9 cellular contexts compared by ENCODE assay signal in genomic region chr1:151347523-151348246, GRCh38. TPM values are rescaled to one million over a fixed set of nuclear protein-coding genes. Genes with fewer than 3 reads are reported as not detected.
DNase-seq lines count a peak whose midpoint lies in the region; ATAC-seq and TF ChIP-seq lines count a peak whose summit lies in the region.
"Had no signal": no experiment of that assay in that cellular context is flagged by ENCODE, and none has a peak within 500 bp of the region (broad histone marks: within the 10 kb centered on the region; RNA-seq: fewer than 3 reads in every experiment).

No MANE protein-coding gene starts in this region.

- H3K79me2 ChIP-seq in Karpas-422 (ENCODE audit: low read length): peaks cover 16% of the 10 kb centered on the region

- H3K4me3 ChIP-seq in Karpas-422 (ENCODE audit: low read length) (peak overlapping the region; percentile 71), dorsolateral prefrontal cortex (peak overlapping the region; percentile 55 to 95 (median 76)), neutrophil (ENCODE audit: low read depth in 1 of 2, low read length in 1 of 2) (peak overlapping the region; percentile 75 to 90)

- H2AFZ ChIP-seq in Karpas-422 (ENCODE audit: low read length): peak overlapping the region; percentile 35

- H3K27ac ChIP-seq in Karpas-422 (ENCODE audit: low read length): peak overlapping the region; percentile 94
- peak overlapping the region in 35 of 59 donors; percentile 13 to 96 (median 83) for H3K27ac ChIP-seq in dorsolateral prefrontal cortex
- peak overlapping the region; percentile 94 for H3K27ac ChIP-seq in neutrophil

- no peaks in the 10 kb centered on the region for H4K20me1 ChIP-seq in Karpas-422 (ENCODE audit: insufficient read depth, low read depth, low read length)

- H3K4me2 ChIP-seq in Karpas-422 (ENCODE audit: low read depth, low read length, poor library complexity, severe bottlenecking): peak overlapping the region; percentile 79

- no peaks in the 10 kb centered on the region for H3K27me3 ChIP-seq in Karpas-422 (ENCODE audit: low read length)
- H3K27me3 ChIP-seq in dorsolateral prefrontal cortex: no peaks in the 10 kb centered on the region
- H3K27me3 ChIP-seq in neutrophil: no peaks in the 10 kb centered on the region

- no peaks in the 10 kb centered on the region; the same call in 1 of the 2 replicates for H3K9me3 ChIP-seq in ES-I3 (ENCODE audit: control insufficient read depth, insufficient read depth, low read length)
- H3K9me3 ChIP-seq in Karpas-422 (ENCODE audit: low read length): peaks cover 8% of the 10 kb centered on the region
- H3K9me3 ChIP-seq in neutrophil: no peaks in the 10 kb centered on the region

- no peak for ATAC-seq in GM21529 (IDR thresholded peaks at IDR 0.05; ENCODE audit: unreplicated experiment)

- DNase-seq in Karpas-422 (peak; percentile 54), dorsolateral prefrontal cortex (no peak), LoVo (ENCODE audit: low spot score) (no peak), GDM1 (lab: John Stamatoyannopoulos, UW) (no peak), DMS153 (lab: John Stamatoyannopoulos, UW) (no peak)

- TF ChIP-seq CTCF in dorsolateral prefrontal cortex (IDR thresholded peaks at IDR 0.05 in 54 of 56, conservative IDR thresholded peaks at IDR 0.05 in 2 of 56; ENCODE audit: low read depth in 1 of 56, partially characterized antibody in 56 of 56) (peak in 3 of 56 donors; percentile 5 to 25 (median 7)), neutrophil (IDR thresholded peaks at IDR 0.05) (no peak)

- H3K9me2 ChIP-seq in Karpas-422 (replicated peaks; ENCODE audit: insufficient read depth, low read length): no peaks in the 10 kb centered on the region

- H3K9ac ChIP-seq in ES-I3 (ENCODE audit: low read depth, low read length) (peak overlapping the region; percentile 96), Karpas-422 (ENCODE audit: low read length) (peak overlapping the region; percentile 59)

- intact Hi-C loops in dorsolateral prefrontal cortex (cut with DNase I): loop anchor here (2.0 to 5.0 kb wide), 3 partner anchors 50 to 150 kb away; partner anchors contain the start of genes PSMB4 (in 2 of the 2) and PIP5K1A (in 1 of the 2)

- H3K36me3 ChIP-seq in ES-I3 (ENCODE audit: insufficient read depth, low read length): peaks cover 10% of the 10 kb centered on the region; the same call in 1 of the 2 replicates
- peaks cover 23% of the 10 kb centered on the region for H3K36me3 ChIP-seq in Karpas-422 (ENCODE audit: insufficient read depth, low read length)
- H3K36me3 ChIP-seq in neutrophil: peaks cover 22% of the 10 kb centered on the region

- H3K4me1 ChIP-seq in ES-I3 (ENCODE audit: insufficient read depth, low read length): 0 out of 2 replicates have a peak, but pooled peaks cover 5% of the 10 kb centered on the region
- H3K4me1 ChIP-seq in Karpas-422 (ENCODE audit: low read length): peaks cover 36% of the 10 kb centered on the region
- peaks cover 12 to 15% of the 10 kb centered on the region in 2 experiments for H3K4me1 ChIP-seq in neutrophil (ENCODE audit: control insufficient read depth in 1 of 2, insufficient read depth in 1 of 2, low read depth in 1 of 2, low read length in 1 of 2)

RNA-seq across cellular contexts. Expression of gene RFX5, which starts 0.6 kb away (rescaled TPM):
- total RNA-seq in Karpas-422 (2014; rRNA removed; shearing (Covaris generic); ENCODE audit: low replicate concordance): 101 and 159 TPM in 2 replicates
- 10 to 100 TPM; 21.1 to 65.9 (median 38.7) TPM for total RNA-seq in dorsolateral prefrontal cortex

RNA-seq across cellular contexts. Expression of gene PI4KB, which starts 20.5 kb away (rescaled TPM):
- total RNA-seq in Karpas-422 (2014; rRNA removed; shearing (Covaris generic); ENCODE audit: low replicate concordance): 29.4 and 42.6 TPM in 2 replicates
- total RNA-seq in dorsolateral prefrontal cortex: 100 to 1,000 TPM in 23 of 120 experiments, 10 to 100 TPM in 97; 67.1 to 120 (median 92.2) TPM

RNA-seq across cellular contexts. Expression of gene SELENBP1, which starts 24.8 kb away (rescaled TPM):
- total RNA-seq in Karpas-422 (2014; rRNA removed; shearing (Covaris generic); ENCODE audit: low replicate concordance): not detected in 2 replicates
- total RNA-seq in dorsolateral prefrontal cortex: 100 to 1,000 TPM in 1 of 120 experiments, 10 to 100 TPM in 119; 14.5 to 109 (median 42.1) TPM
- total RNA-seq: T-helper 2 cell treated with Interferon-gamma antibody and Interleukin-4, amounts not matched to agents 100 ng/mL and 5 ng/mL, for 36 hours had no signal

RNA-seq across cellular contexts. Expression of gene PSMB4, which starts 51.7 kb away (rescaled TPM):
- 346 and 381 TPM in 2 replicates for total RNA-seq in Karpas-422 (2014; rRNA removed; shearing (Covaris generic); ENCODE audit: low replicate concordance)
- total RNA-seq in dorsolateral prefrontal cortex: 100 to 1,000 TPM; 103 to 226 (median 181) TPM

Comparison
In these comparisons a context has a peak if more than half of its experiments do, and no peak if none do; other contexts are left out.
1. RNA of gene SELENBP1, which starts 24.8 kb away (total RNA-seq): 14.5 to 109 TPM in dorsolateral prefrontal cortex; not detected in Karpas-422; every median in the first group is over 10 times any median in the second.
2. Peak in every context shown above with its lines, with median percentiles within 50 percentile points of each other: H3K27ac ChIP-seq and H3K4me3 ChIP-seq.